In the genomic region with DNA sequence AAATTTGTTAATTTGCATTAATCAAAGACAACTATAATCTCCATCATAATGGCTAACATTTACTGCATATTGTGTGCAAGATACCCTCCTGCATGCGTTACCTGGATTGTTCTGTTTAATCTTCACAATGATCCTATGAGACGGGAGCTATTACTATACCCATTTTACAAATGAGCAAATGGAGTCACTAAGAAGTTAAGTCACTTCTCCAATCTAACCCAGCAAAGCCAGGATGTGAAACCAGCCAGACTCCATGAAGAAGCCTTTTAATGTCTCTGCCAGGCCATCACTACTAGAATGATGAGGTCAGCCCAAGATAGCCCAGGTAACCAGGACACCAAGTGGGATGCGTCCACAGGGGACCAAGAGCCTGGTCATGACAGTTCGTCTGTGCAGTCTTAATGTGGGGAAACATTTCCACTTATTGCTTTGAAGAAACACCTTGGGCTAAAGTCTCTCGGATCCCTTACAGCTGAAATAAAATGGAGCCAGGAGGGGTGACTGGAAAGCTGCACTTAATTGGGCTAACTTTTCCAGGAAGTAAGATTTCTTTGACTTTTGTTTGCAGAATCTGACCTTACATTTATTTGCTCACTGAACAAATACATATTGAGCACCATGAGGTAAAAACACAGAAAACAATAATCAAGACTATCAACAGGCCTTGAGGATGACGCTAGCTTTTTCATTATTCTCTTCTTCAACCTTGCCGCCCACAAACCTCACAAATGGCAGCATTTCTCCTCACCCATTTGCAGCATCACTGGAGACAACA, we compare ENCODE assay signal across 9 cellular contexts. TPM values are rescaled to one million over a fixed set of nuclear protein-coding genes. Genes with fewer than 3 reads are reported as not detected.
A peak's percentile ranks its signal among the peaks of the same experiment; 100 is the strongest.
DNase-seq lines count a peak whose midpoint lies in the region; ATAC-seq and TF ChIP-seq lines count a peak whose summit lies in the region.
"Had no signal": no experiment of that assay in that cellular context is flagged by ENCODE, and none has a peak within 500 bp of the region (broad histone marks: within the 10 kb centered on the region; RNA-seq: fewer than 3 reads in every experiment).

No MANE protein-coding gene starts in this region.

- no peaks in the 10 kb centered on the region for H3K27me3 ChIP-seq in neutrophil

- TF ChIP-seq CTCF in neutrophil (IDR thresholded peaks at IDR 0.05): no peak

- H3K27ac Mint-ChIP-seq in T-helper 2 cell treated with Interferon-gamma antibody and Interleukin-4, amounts not matched to agents 5 μg/mL and 100 μg/mL, for 36 hours: peak overlapping the region; percentile 99
- H3K27ac Mint-ChIP-seq in activated naive CD8-positive, alpha-beta T cell treated with anti-CD3 and anti-CD28 coated beads, Interleukin-2, amount 50 U/mL, for 24 hours: no peak overlapping the region

- H3K4me3 Mint-ChIP-seq in T-helper 2 cell treated with Interferon-gamma antibody and Interleukin-4, amounts not matched to agents 5 μg/mL and 100 μg/mL, for 36 hours: peak overlapping the region; percentile 97
- H3K4me3 Mint-ChIP-seq in activated naive CD8-positive, alpha-beta T cell treated with anti-CD3 and anti-CD28 coated beads, Interleukin-2, amount 50 U/mL, for 24 hours: peak overlapping the region; percentile 94

- peaks cover 7% of the 10 kb centered on the region for H3K36me3 ChIP-seq in neutrophil

- H3K27ac ChIP-seq in neutrophil: peak overlapping the region; percentile 64

- H3K9me3 ChIP-seq in neutrophil: no peaks in the 10 kb centered on the region

- peaks cover 18% of the 10 kb centered on the region for H3K36me3 Mint-ChIP-seq in T-helper 2 cell treated with Interferon-gamma antibody and Interleukin-4, amounts not matched to agents 5 μg/mL and 100 μg/mL, for 36 hours (ENCODE audit: low read depth)
- H3K36me3 Mint-ChIP-seq in activated naive CD8-positive, alpha-beta T cell treated with anti-CD3 and anti-CD28 coated beads, Interleukin-2, amount 50 U/mL, for 24 hours (ENCODE audit: low read depth): peaks cover 18% of the 10 kb centered on the region

- no peak for DNase-seq in T-helper 2 cell treated with Interferon-gamma antibody and Interleukin-4, amounts not matched to agents 5 μg/mL and 100 μg/mL, for 36 hours (ENCODE audit: low spot score)
- no peak for DNase-seq in T-helper 2 cell
- DNase-seq in Jurkat, Clone E6-1 (ENCODE audit: low read depth, low spot score): no peak
- no peak for DNase-seq in activated naive CD8-positive, alpha-beta T cell treated with anti-CD3 and anti-CD28 coated beads, Interleukin-2, amount 50 U/mL, for 24 hours
- DNase-seq in NCI-H2171 (lab: John Stamatoyannopoulos, UW): no peak
- DNase-seq: cortex of kidney had no signal

- ATAC-seq in activated naive CD8-positive, alpha-beta T cell treated with anti-CD3 and anti-CD28 coated beads, Interleukin-2, amount 50 U/mL, for 24 hours: no peak
- ATAC-seq in GM21737 (IDR thresholded peaks at IDR 0.05; ENCODE audit: unreplicated experiment) (no peak), GM18520 (IDR thresholded peaks at IDR 0.05; ENCODE audit: unreplicated experiment) (no peak)

- no peaks in the 10 kb centered on the region for H3K27me3 Mint-ChIP-seq in T-helper 2 cell treated with Interferon-gamma antibody and Interleukin-4, amounts not matched to agents 5 μg/mL and 100 μg/mL, for 36 hours (ENCODE audit: low read depth)
- no peaks in the 10 kb centered on the region for H3K27me3 Mint-ChIP-seq in activated naive CD8-positive, alpha-beta T cell treated with anti-CD3 and anti-CD28 coated beads, Interleukin-2, amount 50 U/mL, for 24 hours

- peaks cover 19 to 21% of the 10 kb centered on the region in 2 experiments for H3K4me1 ChIP-seq in neutrophil (ENCODE audit: control insufficient read depth in 1 of 2, insufficient read depth in 1 of 2, low read depth in 1 of 2, low read length in 1 of 2)

- H3K4me1 Mint-ChIP-seq in T-helper 2 cell treated with Interferon-gamma antibody and Interleukin-4, amounts not matched to agents 5 μg/mL and 100 μg/mL, for 36 hours (ENCODE audit: low read depth): peaks cover 24% of the 10 kb centered on the region
- peaks cover 19% of the 10 kb centered on the region for H3K4me1 Mint-ChIP-seq in activated naive CD8-positive, alpha-beta T cell treated with anti-CD3 and anti-CD28 coated beads, Interleukin-2, amount 50 U/mL, for 24 hours

- H3K4me3 ChIP-seq in Jurkat, Clone E6-1 (ENCODE audit: low read length): peak overlapping the region; percentile 79
- peak overlapping the region; percentile 74 to 89 for H3K4me3 ChIP-seq in neutrophil (ENCODE audit: low read depth in 1 of 2, low read length in 1 of 2)

- H3K9me3 Mint-ChIP-seq in T-helper 2 cell treated with Interferon-gamma antibody and Interleukin-4, amounts not matched to agents 5 μg/mL and 100 μg/mL, for 36 hours: no peaks in the 10 kb centered on the region
- no peaks in the 10 kb centered on the region for H3K9me3 Mint-ChIP-seq in activated naive CD8-positive, alpha-beta T cell treated with anti-CD3 and anti-CD28 coated beads, Interleukin-2, amount 50 U/mL, for 24 hours

RNA-seq across cellular contexts. Expression of gene SHCBP1, which starts 0.9 kb away (rescaled TPM):
- 31.8 TPM for polyA plus RNA-seq in Jurkat, Clone E6-1 (2012; ENCODE audit: insufficient read depth, insufficient read length)
